In genomic region chr15:43547539-43547938, GRCh38 we compare ENCODE assay signal across 11 cellular contexts. TPM values are rescaled to one million over a fixed set of nuclear protein-coding genes. Genes with fewer than 3 reads are reported as not detected.
"Had no signal": no experiment of that assay in that cellular context is flagged by ENCODE, and none has a peak within 500 bp of the region (broad histone marks: within the 10 kb centered on the region; RNA-seq: fewer than 3 reads in every experiment).

No MANE protein-coding gene starts in this region.

- H3K9me3 ChIP-seq: HAP-1 had no signal

- H3K4me3 ChIP-seq: GM23248, GM23338, HAP-1 had no signal

- H2AFZ ChIP-seq: GM23248, GM23338 had no signal

- FAIRE-seq: H1, H54 had no signal

- ATAC-seq: GM23338, HCT116 had no signal

- DNase-seq: GM23248, GOT3, H7, H9, HCEC 1CT, HFFc6 had no signal

- H3K27ac ChIP-seq: GM23248 had no signal

- H3K36me3 ChIP-seq: HAP-1 had no signal

- H3K9ac ChIP-seq: GM23248 had no signal

- H3K4me2 ChIP-seq: GM23338 had no signal

RNA-seq across cellular contexts. Expression of gene CKMT1B, which starts 46.3 kb away (rescaled TPM):
- total RNA-seq: GM23248, HFFc6 had no signal
- polyA plus RNA-seq: GM23248 had no signal
